In genomic region chr9:37324261-37324683, GRCh38 we compare ENCODE assay signal across 9 cellular contexts.
A peak's percentile ranks its signal among the peaks of the same experiment; 100 is the strongest.
DNase-seq lines count a peak whose midpoint lies in the region; ATAC-seq and TF ChIP-seq lines count a peak whose summit lies in the region.
"Had no signal": no experiment of that assay in that cellular context is flagged by ENCODE, and none has a peak within 500 bp of the region (broad histone marks: within the 10 kb centered on the region; RNA-seq: fewer than 3 reads in every experiment).

No MANE protein-coding gene starts in this region.

- H3K9me3 ChIP-seq in neuron (ENCODE audit: low read length) = no peaks in the 10 kb centered on the region

- H3K27me3 Mint-ChIP-seq in MCF 10A (ENCODE audit: insufficient read depth, unreplicated experiment) = no peaks in the 10 kb centered on the region
- no peaks in the 10 kb centered on the region for H3K27me3 Mint-ChIP-seq in activated T-helper 1 cell treated with anti-CD3 and anti-CD28 coated beads, Interleukin-12 subunit alpha, Interleukin-12 subunit beta, Interleukin-2, Interleukin-4 antibody, amounts not matched to agents 30 ng/mL and 10 ng/mL and 1 ng/mL, durations not matched to agents 14 hours and 24 hours and 36 hours (ENCODE audit: insufficient read depth)
- H3K27me3 Mint-ChIP-seq: activated naive CD8-positive, alpha-beta T cell treated with anti-CD3 and anti-CD28 coated beads, Interleukin-2, amount 10 ng/mL, durations not matched to agents 7 days and 5 days had no signal

- no peak overlapping the region for H3K4me3 Mint-ChIP-seq in MCF 10A (ENCODE audit: unreplicated experiment)
- H3K4me3 Mint-ChIP-seq in activated T-helper 1 cell treated with anti-CD3 and anti-CD28 coated beads, Interleukin-12 subunit alpha, Interleukin-12 subunit beta, Interleukin-2, Interleukin-4 antibody, amounts not matched to agents 30 ng/mL and 10 ng/mL and 1 ng/mL, durations not matched to agents 14 hours and 24 hours and 36 hours = no peak overlapping the region
- H3K4me3 Mint-ChIP-seq: activated naive CD8-positive, alpha-beta T cell treated with anti-CD3 and anti-CD28 coated beads, Interleukin-2, amount 10 ng/mL, durations not matched to agents 7 days and 5 days had no signal

- BruUV-seq in MCF 10A (replicated peaks; lab: Mats Ljungman, UMichigan) = no TSS peak

- H3K36me3 Mint-ChIP-seq in MCF 10A (ENCODE audit: insufficient read depth, unreplicated experiment) = peaks cover 17% of the 10 kb centered on the region
- H3K36me3 Mint-ChIP-seq in activated T-helper 1 cell treated with anti-CD3 and anti-CD28 coated beads, Interleukin-12 subunit alpha, Interleukin-12 subunit beta, Interleukin-2, Interleukin-4 antibody, amounts not matched to agents 30 ng/mL and 10 ng/mL and 1 ng/mL, durations not matched to agents 14 hours and 24 hours and 36 hours (ENCODE audit: low read depth) = peaks cover 10% of the 10 kb centered on the region

- POLR2A ChIA-PET in MCF 10A (lab: Yijun Ruan, JAX) = interaction anchor here (0.6 kb wide), 1 partner anchor 29 kb away, joined by 3 read pairs; no protein-coding TSS in a partner anchor

- TF ChIP-seq CTCF in MCF 10A (IDR thresholded peaks at IDR 0.05; ENCODE audit: unreplicated experiment) = no peak

- CTCF ChIA-PET in MCF 10A (lab: Yijun Ruan, JAX) = interaction anchor here (0.6 kb wide), 1 partner anchor 325 kb away, joined by 4 read pairs; no protein-coding TSS in a partner anchor

- H3K27ac Mint-ChIP-seq in MCF 10A (ENCODE audit: low read depth, unreplicated experiment) = no peak overlapping the region
- H3K27ac Mint-ChIP-seq in activated T-helper 1 cell treated with anti-CD3 and anti-CD28 coated beads, Interleukin-12 subunit alpha, Interleukin-12 subunit beta, Interleukin-2, Interleukin-4 antibody, amounts not matched to agents 30 ng/mL and 10 ng/mL and 1 ng/mL, durations not matched to agents 14 hours and 24 hours and 36 hours = no peak overlapping the region
- H3K27ac Mint-ChIP-seq: activated naive CD8-positive, alpha-beta T cell treated with anti-CD3 and anti-CD28 coated beads, Interleukin-2, amount 10 ng/mL, durations not matched to agents 7 days and 5 days had no signal

- H2AFZ ChIP-seq in neuron (ENCODE audit: low read depth, low read length) = no peak overlapping the region

- no peaks in the 10 kb centered on the region for H3K36me3 ChIP-seq in neuron (ENCODE audit: insufficient read depth, low read length)

- DNase-seq in DMS 273 (lab: John Stamatoyannopoulos, UW; ENCODE audit: unreplicated experiment) (peak; percentile 29), DMS 273 treated with DMSO at 0.1 percent for 48 hours (lab: John Stamatoyannopoulos, UW) (no peak), NCI-H446 treated with DMSO at 0.1 percent for 48 hours (lab: John Stamatoyannopoulos, UW) (peak; percentile 27), Kasumi-1 (lab: John Stamatoyannopoulos, UW) (no peak), MCF 10A (ENCODE audit: unreplicated experiment) (no peak)
- no peak for DNase-seq in activated T-helper 1 cell treated with anti-CD3 and anti-CD28 coated beads, Interleukin-12 subunit alpha, Interleukin-12 subunit beta, Interleukin-2, Interleukin-4 antibody, amounts not matched to agents 30 ng/mL and 10 ng/mL and 1 ng/mL, durations not matched to agents 14 hours and 24 hours and 36 hours (ENCODE audit: low spot score)
- DNase-seq: activated naive CD8-positive, alpha-beta T cell treated with anti-CD3 and anti-CD28 coated beads, Interleukin-2, amount 10 ng/mL, durations not matched to agents 7 days and 5 days had no signal

- no peaks in the 10 kb centered on the region for H3K4me1 Mint-ChIP-seq in MCF 10A (ENCODE audit: insufficient read depth, unreplicated experiment)
- no peaks in the 10 kb centered on the region for H3K4me1 Mint-ChIP-seq in activated T-helper 1 cell treated with anti-CD3 and anti-CD28 coated beads, Interleukin-12 subunit alpha, Interleukin-12 subunit beta, Interleukin-2, Interleukin-4 antibody, amounts not matched to agents 30 ng/mL and 10 ng/mL and 1 ng/mL, durations not matched to agents 14 hours and 24 hours and 36 hours (ENCODE audit: low read depth)

- intact Hi-C loops in MCF 10A (cut with micrococcal nuclease) = no loop called here
- intact Hi-C loops in activated T-helper 1 cell treated with anti-CD3 and anti-CD28 coated beads, Interleukin-12 subunit alpha, Interleukin-12 subunit beta, Interleukin-2, Interleukin-4 antibody, amounts not matched to agents 30 ng/mL and 10 ng/mL and 1 ng/mL, durations not matched to agents 14 hours and 24 hours and 36 hours (cut with micrococcal nuclease) = no loop called here

- peaks cover 18% of the 10 kb centered on the region for H3K27me3 ChIP-seq in neuron (ENCODE audit: insufficient read depth, low read length)

- H3K9me3 Mint-ChIP-seq in MCF 10A (ENCODE audit: unreplicated experiment) = no peaks in the 10 kb centered on the region
- peaks cover 5% of the 10 kb centered on the region for H3K9me3 Mint-ChIP-seq in activated T-helper 1 cell treated with anti-CD3 and anti-CD28 coated beads, Interleukin-12 subunit alpha, Interleukin-12 subunit beta, Interleukin-2, Interleukin-4 antibody, amounts not matched to agents 30 ng/mL and 10 ng/mL and 1 ng/mL, durations not matched to agents 14 hours and 24 hours and 36 hours

- ATAC-seq in HG02678 (IDR thresholded peaks at IDR 0.05; ENCODE audit: unreplicated experiment) = peak; percentile 65

- H3K4me3 ChIP-seq in neuron (ENCODE audit: low read length) = peak overlapping the region; percentile 2

- H3K4me1 ChIP-seq in neuron (ENCODE audit: insufficient read depth, low read length) = peaks cover 31% of the 10 kb centered on the region

Comparison
In these comparisons a context has a peak if more than half of its experiments do, and no peak if none do; other contexts are left out.
1. DNase-seq: peak in DMS 273 (single experiment) and NCI-H446 treated with DMSO at 0.1 percent for 48 hours (single experiment); none in DMS 273 treated with DMSO at 0.1 percent for 48 hours (single experiment), Kasumi-1 (0 of 2), MCF 10A (single experiment) and activated T-helper 1 cell treated with anti-CD3 and anti-CD28 coated beads, Interleukin-12 subunit alpha, Interleukin-12 subunit beta, Interleukin-2, Interleukin-4 antibody, amounts not matched to agents 30 ng/mL and 10 ng/mL and 1 ng/mL, durations not matched to agents 14 hours and 24 hours and 36 hours (single experiment).